In genomic region chr7:30046127-30046774, GRCh38 we compare ENCODE assay signal across 16 cellular contexts. TPM values are rescaled to one million over a fixed set of nuclear protein-coding genes. Genes with fewer than 3 reads are reported as not detected.
DNase-seq lines count a peak whose midpoint lies in the region; ATAC-seq, FAIRE-seq and TF ChIP-seq lines count a peak whose summit lies in the region.
"Had no signal": no experiment of that assay in that cellular context is flagged by ENCODE, and none has a peak within 500 bp of the region (broad histone marks: within the 10 kb centered on the region; RNA-seq: fewer than 3 reads in every experiment).

No MANE protein-coding gene starts in this region.

- FAIRE-seq in K562 (lab: Jason Lieb, UNC): no peak
- peak; percentile 48 for FAIRE-seq in urothelium cell line (lab: Jason Lieb, UNC)
- FAIRE-seq: H1 had no signal

- no peak overlapping the region for H3K4me3 Mint-ChIP-seq in activated CD4-positive, alpha-beta T cell treated with anti-CD3 and anti-CD28 coated beads, Interleukin-2, amount 10 ng/mL, durations not matched to agents 24 days and 14 days
- no peak overlapping the region for H3K4me3 Mint-ChIP-seq in activated CD4-positive, alpha-beta T cell treated with anti-CD3 and anti-CD28 coated beads for 36 hours
- H3K4me3 Mint-ChIP-seq: CD14-positive monocyte; CD4-positive, alpha-beta memory T cell; H9 had no signal

- H3K27ac ChIP-seq in K562 (ENCODE audit: extremely low read depth, low read depth, low read length) (no peak overlapping the region), caudate nucleus (ENCODE audit: low read depth, low read length) (no peak overlapping the region)
- H3K27ac ChIP-seq: BLaER1 had no signal

- no peak for TF ChIP-seq POLR2A in K562 (conservative IDR thresholded peaks at IDR 0.05)

- in situ Hi-C loops in K562 (cut with MboI): no loop called here

- intact Hi-C loops in activated CD4-positive, alpha-beta T cell treated with anti-CD3 and anti-CD28 coated beads, Interleukin-2, amount 10 ng/mL, durations not matched to agents 24 days and 14 days (cut with micrococcal nuclease): no loop called here
- intact Hi-C loops in activated CD4-positive, alpha-beta T cell treated with anti-CD3 and anti-CD28 coated beads for 36 hours (cut with DNase I, micrococcal nuclease): no loop called here
- intact Hi-C loops in K562 (cut with micrococcal nuclease): no loop called here

- POLR2A ChIA-PET in activated CD4-positive, alpha-beta T cell treated with anti-CD3 and anti-CD28 coated beads for 36 hours (lab: Charles Lee): no interaction called here
- POLR2A ChIA-PET in K562 (lab: Yijun Ruan, JAX): interaction anchor here (0.8 to 1.0 kb wide), 2 partner anchors 9 to 31 kb away, joined by 4 to 6 read pairs; no protein-coding TSS in a partner anchor

- no peaks in the 10 kb centered on the region for H3K9me1 ChIP-seq in K562 (ENCODE audit: control insufficient read depth, insufficient read depth, low read length)

- H3K9me3 ChIP-seq in K562 (replicated peaks; ENCODE audit: control insufficient read depth, insufficient read depth, low read depth, low read length): no peaks in the 10 kb centered on the region

- no peak overlapping the region for H3K4me3 ChIP-seq in K562
- H3K4me3 ChIP-seq: BLaER1 had no signal

- no peaks in the 10 kb centered on the region for H3K79me2 ChIP-seq in K562 (ENCODE audit: control insufficient read depth, insufficient read depth, low read length)

- H3K9me3 Mint-ChIP-seq in activated CD4-positive, alpha-beta T cell treated with anti-CD3 and anti-CD28 coated beads, Interleukin-2, amount 10 ng/mL, durations not matched to agents 24 days and 14 days: no peaks in the 10 kb centered on the region
- no peaks in the 10 kb centered on the region for H3K9me3 Mint-ChIP-seq in activated CD4-positive, alpha-beta T cell treated with anti-CD3 and anti-CD28 coated beads for 36 hours (ENCODE audit: low read depth)
- H3K9me3 Mint-ChIP-seq: CD14-positive monocyte; CD4-positive, alpha-beta memory T cell; H9 had no signal

- peaks cover 2% of the 10 kb centered on the region for H3K4me1 Mint-ChIP-seq in activated CD4-positive, alpha-beta T cell treated with anti-CD3 and anti-CD28 coated beads, Interleukin-2, amount 10 ng/mL, durations not matched to agents 24 days and 14 days
- H3K4me1 Mint-ChIP-seq in activated CD4-positive, alpha-beta T cell treated with anti-CD3 and anti-CD28 coated beads for 36 hours: peaks cover 5% of the 10 kb centered on the region
- H3K4me1 Mint-ChIP-seq: CD14-positive monocyte had no signal

- H3K36me3 ChIP-seq in K562 (ENCODE audit: control insufficient read depth, insufficient read depth, low read length): peaks cover 34% of the 10 kb centered on the region

- no peak for TF ChIP-seq RAD21 in K562 (CRISPR knock-in tag; conservative IDR thresholded peaks at IDR 0.05 in 1 of 2, IDR thresholded peaks at IDR 0.05 in 1 of 2)

- no peak for ATAC-seq in activated CD4-positive, alpha-beta T cell treated with anti-CD3 and anti-CD28 coated beads for 36 hours
- ATAC-seq in K562: no peak
- ATAC-seq in left lobe of liver: peak; percentile 80
- no peak for ATAC-seq in GM18511 (IDR thresholded peaks at IDR 0.05; ENCODE audit: unreplicated experiment)

- TF ChIP-seq EP300 in K562 (IDR thresholded peaks at IDR 0.05; ENCODE audit: low read length): no peak

- no peak overlapping the region for H3K9ac ChIP-seq in K562 (ENCODE audit: insufficient read depth in 1 of 2, low read depth in 2 of 2, low read length in 2 of 2)
- H3K9ac ChIP-seq: BLaER1 had no signal

- no peak overlapping the region for H3K4me2 ChIP-seq in K562 (ENCODE audit: insufficient read depth, low read length)
- H3K4me2 ChIP-seq: BLaER1 had no signal

- no peaks in the 10 kb centered on the region for H4K20me1 ChIP-seq in K562 (replicated peaks; ENCODE audit: control insufficient read depth, insufficient read depth, low read length)

- DNase-seq in activated CD4-positive, alpha-beta T cell treated with anti-CD3 and anti-CD28 coated beads, Interleukin-2, amount 10 ng/mL, durations not matched to agents 24 days and 14 days: peak; percentile 43
- no peak for DNase-seq in activated CD4-positive, alpha-beta T cell treated with anti-CD3 and anti-CD28 coated beads for 36 hours
- DNase-seq in K562 (ENCODE audit: extremely low read depth in 1 of 4, low spot score in 3 of 4) (no peak), left lobe of liver (ENCODE audit: low spot score) (no peak), urothelium cell line (ENCODE audit: low spot score) (no peak), caudate nucleus (lab: John Stamatoyannopoulos, UW) (no peak)
- DNase-seq: 8988T; CD4-positive, alpha-beta memory T cell; DMS153; DMS79; GDM1; H9 had no signal

- CTCF ChIA-PET in activated CD4-positive, alpha-beta T cell treated with anti-CD3 and anti-CD28 coated beads for 36 hours (lab: Charles Lee): no interaction called here
- CTCF ChIA-PET in K562 (lab: Yijun Ruan, JAX; ENCODE audit: low intra/inter-chr PET ratio): no interaction called here

- H3K36me3 Mint-ChIP-seq in activated CD4-positive, alpha-beta T cell treated with anti-CD3 and anti-CD28 coated beads, Interleukin-2, amount 10 ng/mL, durations not matched to agents 24 days and 14 days (ENCODE audit: low read depth): peaks cover 21% of the 10 kb centered on the region
- peaks cover 25% of the 10 kb centered on the region for H3K36me3 Mint-ChIP-seq in activated CD4-positive, alpha-beta T cell treated with anti-CD3 and anti-CD28 coated beads for 36 hours (ENCODE audit: low read depth)

- BruUV-seq in K562 (replicated peaks; lab: Mats Ljungman, UMichigan): no TSS peak

- H3K27me3 ChIP-seq in K562 (ENCODE audit: control insufficient read depth in 2 of 2, insufficient read depth in 2 of 2, low read length in 2 of 2): no peaks in the 10 kb centered on the region
- H3K27me3 ChIP-seq: BLaER1 had no signal

- no peak overlapping the region for H3K27ac Mint-ChIP-seq in activated CD4-positive, alpha-beta T cell treated with anti-CD3 and anti-CD28 coated beads, Interleukin-2, amount 10 ng/mL, durations not matched to agents 24 days and 14 days
- H3K27ac Mint-ChIP-seq in activated CD4-positive, alpha-beta T cell treated with anti-CD3 and anti-CD28 coated beads for 36 hours: no peak overlapping the region
- H3K27ac Mint-ChIP-seq: CD14-positive monocyte; CD4-positive, alpha-beta memory T cell had no signal

- peaks cover 0 to 4% of the 10 kb centered on the region in 2 experiments; a peak in 2 of 5 replicates for H3K4me1 ChIP-seq in K562 (replicated peaks in 1 of 2; ENCODE audit: control insufficient read depth in 2 of 2, insufficient read depth in 2 of 2, low read length in 2 of 2)
- H3K4me1 ChIP-seq: BLaER1 had no signal

- no peak overlapping the region for H2AFZ ChIP-seq in K562 (ENCODE audit: low read depth, low read length)

- TF ChIP-seq CTCF in K562 (IDR thresholded peaks at IDR 0.05 in 2 of 3, conservative IDR thresholded peaks at IDR 0.05 in 1 of 3; ENCODE audit: insufficient read depth in 2 of 3, low read depth in 1 of 3, low read length in 3 of 3): no peak

- WGBS in K562 (ENCODE audit: insufficient coverage, low coverage, missing lambda C conversion rate): 70% methylated on average over 3 of the region's 3 CpGs

- no peaks in the 10 kb centered on the region for H3K27me3 Mint-ChIP-seq in activated CD4-positive, alpha-beta T cell treated with anti-CD3 and anti-CD28 coated beads, Interleukin-2, amount 10 ng/mL, durations not matched to agents 24 days and 14 days
- H3K27me3 Mint-ChIP-seq in activated CD4-positive, alpha-beta T cell treated with anti-CD3 and anti-CD28 coated beads for 36 hours: no peaks in the 10 kb centered on the region
- H3K27me3 Mint-ChIP-seq: CD4-positive, alpha-beta memory T cell had no signal

RNA-seq across cellular contexts. Expression of gene PLEKHA8, which starts 18.0 kb away (rescaled TPM):
- 10.5 and 10.7 TPM in 2 replicates for total RNA-seq in activated CD4-positive, alpha-beta T cell treated with anti-CD3 and anti-CD28 coated beads, Interleukin-2, amount 10 ng/mL, durations not matched to agents 24 days and 14 days
- 10 to 100 TPM in 1 of 2 experiments, 1 to 10 TPM in 1; 9.0 to 11.1 TPM for total RNA-seq in activated CD4-positive, alpha-beta T cell treated with anti-CD3 and anti-CD28 coated beads for 36 hours
- total RNA-seq in K562 (2011; cell fraction: chromatin; rRNA removed; ENCODE audit: low replicate concordance): 13.8 and 31.1 TPM in 2 replicates
- total RNA-seq in K562 (2011; cell fraction: nucleolus; rRNA removed): 6.5 and 8.7 TPM in 2 replicates
- 20.2 and 32.7 TPM in 2 replicates for total RNA-seq in K562 (2011; cell fraction: nucleoplasm; rRNA removed)
- total RNA-seq in K562 (2014; rRNA removed): 9.5 and 10.0 TPM in 2 replicates
- total RNA-seq in K562 (2014; rRNA removed; fragmentation: Illumina TruSeq; extraction: Trizol): 14.5 and 16.0 TPM in 2 replicates
- 12.0 and 12.8 TPM in 2 replicates for total RNA-seq in K562 (2015; rRNA removed; fragmentation: Illumina TruSeq; extraction: Trizol)
- total RNA-seq in K562 (2021): 14.6 and 16.3 TPM in 2 replicates
- 12.4 and 15.1 TPM in 2 replicates for polyA plus RNA-seq in K562 (2011; rRNA removed)
- polyA plus RNA-seq in K562 (2011; cell fraction: cytosol; rRNA removed): 3.1 and 8.1 TPM in 2 replicates
- polyA plus RNA-seq in K562 (2011; cell fraction: nucleus; rRNA removed): 11.5 and 23.8 TPM in 2 replicates
- polyA plus RNA-seq in K562 (2012): 7.7 and 8.1 TPM in 2 replicates
- 10.3 and 11.8 TPM in 2 replicates for polyA plus RNA-seq in K562 (2014; fragmentation: Illumina TruSeq; extraction: Trizol)
- 1 to 10 TPM; 3.2 to 3.9 TPM for polyA plus RNA-seq in K562 (2014; fragmentation: Nextera tagmentation; extraction: Ambion mirVana)
- 6.0 and 7.8 TPM in 2 replicates for polyA plus RNA-seq in K562 (2014; rRNA removed)
- 19.2 and 27.7 TPM in 2 replicates for polyA minus RNA-seq in K562 (2011; rRNA and poly(A)+ RNA removed)
- 7.1 and 8.4 TPM in 2 replicates for polyA minus RNA-seq in K562 (2011; cell fraction: cytosol; rRNA and poly(A)+ RNA removed)
- polyA minus RNA-seq in K562 (2011; cell fraction: nucleus; rRNA and poly(A)+ RNA removed): 12.5 and 25.8 TPM in 2 replicates
- 4.3 TPM for total RNA-seq in left lobe of liver

RNA-seq across cellular contexts. Expression of gene FKBP14, which starts 19.7 kb away (rescaled TPM):
- total RNA-seq in activated CD4-positive, alpha-beta T cell treated with anti-CD3 and anti-CD28 coated beads, Interleukin-2, amount 10 ng/mL, durations not matched to agents 24 days and 14 days: 8.2 and 8.6 TPM in 2 replicates
- 1 to 10 TPM; 7.2 to 8.3 TPM for total RNA-seq in activated CD4-positive, alpha-beta T cell treated with anti-CD3 and anti-CD28 coated beads for 36 hours
- total RNA-seq in K562 (2011; cell fraction: chromatin; rRNA removed; ENCODE audit: low replicate concordance): 31.4 and 70.2 TPM in 2 replicates
- 21.6 and 22.7 TPM in 2 replicates for total RNA-seq in K562 (2011; cell fraction: nucleolus; rRNA removed)
- total RNA-seq in K562 (2011; cell fraction: nucleoplasm; rRNA removed): 37.8 and 59.8 TPM in 2 replicates
- 5.3 and 9.2 TPM in 2 replicates for total RNA-seq in K562 (2014; rRNA removed)
- 27.9 and 33.3 TPM in 2 replicates for total RNA-seq in K562 (2014; rRNA removed; fragmentation: Illumina TruSeq; extraction: Trizol)
- total RNA-seq in K562 (2015; rRNA removed; fragmentation: Illumina TruSeq; extraction: Trizol): 17.6 and 19.1 TPM in 2 replicates
- 13.4 and 15.3 TPM in 2 replicates for total RNA-seq in K562 (2021)
- polyA plus RNA-seq in K562 (2011; rRNA removed): 23.1 and 26.9 TPM in 2 replicates
- 4.3 and 12.2 TPM in 2 replicates for polyA plus RNA-seq in K562 (2011; cell fraction: cytosol; rRNA removed)
- 7.8 and 10.1 TPM in 2 replicates for polyA plus RNA-seq in K562 (2011; cell fraction: nucleus; rRNA removed)
- polyA plus RNA-seq in K562 (2012): 10.6 and 12.8 TPM in 2 replicates
- polyA plus RNA-seq in K562 (2014; fragmentation: Illumina TruSeq; extraction: Trizol): 14.9 and 20.5 TPM in 2 replicates
- polyA plus RNA-seq in K562 (2014; fragmentation: Nextera tagmentation; extraction: Ambion mirVana): 10 to 100 TPM; 10.3 to 12.4 TPM
- polyA plus RNA-seq in K562 (2014; rRNA removed): 14.3 and 15.3 TPM in 2 replicates
- polyA minus RNA-seq in K562 (2011; rRNA and poly(A)+ RNA removed): 25.1 and 31.6 TPM in 2 replicates
- 7.8 and 8.0 TPM in 2 replicates for polyA minus RNA-seq in K562 (2011; cell fraction: cytosol; rRNA and poly(A)+ RNA removed)
- polyA minus RNA-seq in K562 (2011; cell fraction: nucleus; rRNA and poly(A)+ RNA removed): 11.0 and 20.3 TPM in 2 replicates
- total RNA-seq in left lobe of liver: 4.9 TPM

RNA-seq across cellular contexts. Expression of gene SCRN1, which starts 56.6 kb away (rescaled TPM):
- total RNA-seq in activated CD4-positive, alpha-beta T cell treated with anti-CD3 and anti-CD28 coated beads, Interleukin-2, amount 10 ng/mL, durations not matched to agents 24 days and 14 days: 0.66 and 0.84 TPM in 2 replicates
- total RNA-seq in activated CD4-positive, alpha-beta T cell treated with anti-CD3 and anti-CD28 coated beads for 36 hours: 1 to 10 TPM; 3.8 to 4.4 TPM
- total RNA-seq in K562 (2011; cell fraction: chromatin; rRNA removed; ENCODE audit: low replicate concordance): 0.07 and 0.35 TPM in 2 replicates
- total RNA-seq in K562 (2011; cell fraction: nucleolus; rRNA removed): under 0.01 and 0.13 TPM in 2 replicates
- total RNA-seq in K562 (2011; cell fraction: nucleoplasm; rRNA removed): 0.23 and 0.37 TPM in 2 replicates
- total RNA-seq in K562 (2014; rRNA removed): 0.16 and 1.4 TPM in 2 replicates
- 0.15 and 0.19 TPM in 2 replicates for total RNA-seq in K562 (2014; rRNA removed; fragmentation: Illumina TruSeq; extraction: Trizol)
- total RNA-seq in K562 (2015; rRNA removed; fragmentation: Illumina TruSeq; extraction: Trizol): 0.18 and 0.34 TPM in 2 replicates
- total RNA-seq in K562 (2021): 0.33 and 0.49 TPM in 2 replicates
- polyA plus RNA-seq in K562 (2011; rRNA removed): 0.15 and 0.60 TPM in 2 replicates
- polyA plus RNA-seq in K562 (2011; cell fraction: cytosol; rRNA removed): 0.10 and 0.24 TPM in 2 replicates
- polyA plus RNA-seq in K562 (2011; cell fraction: nucleus; rRNA removed): 0.06 and 0.28 TPM in 2 replicates
- polyA plus RNA-seq in K562 (2012): 0.14 and 0.19 TPM in 2 replicates
- polyA plus RNA-seq in K562 (2014; fragmentation: Illumina TruSeq; extraction: Trizol): 0.13 and 0.24 TPM in 2 replicates
- polyA plus RNA-seq in K562 (2014; fragmentation: Nextera tagmentation; extraction: Ambion mirVana): under 1 TPM; 0.20 to 0.34 TPM
- 0.09 and 0.20 TPM in 2 replicates for polyA plus RNA-seq in K562 (2014; rRNA removed)
- polyA minus RNA-seq in K562 (2011; rRNA and poly(A)+ RNA removed): 0.18 and 0.51 TPM in 2 replicates
- 0.57 and 1.2 TPM in 2 replicates for polyA minus RNA-seq in K562 (2011; cell fraction: cytosol; rRNA and poly(A)+ RNA removed)
- 0.11 TPM in 1 of 2 replicates, not detected in the other for polyA minus RNA-seq in K562 (2011; cell fraction: nucleus; rRNA and poly(A)+ RNA removed)
- total RNA-seq in left lobe of liver: 3.1 TPM
